In genomic region chr7:157009778-157010587, GRCh38 we compare ENCODE assay signal across 8 cellular contexts. TPM values are rescaled to one million over a fixed set of nuclear protein-coding genes. Genes with fewer than 3 reads are reported as not detected.
DNase-seq lines count a peak whose midpoint lies in the region; ATAC-seq and TF ChIP-seq lines count a peak whose summit lies in the region.

No MANE protein-coding gene starts in this region.

- peak overlapping the region; percentile 54 for H3K4me2 ChIP-seq in skeletal muscle satellite cell (ENCODE audit: low read length)

- H3K36me3 ChIP-seq in esophagus muscularis mucosa (no peaks in the 10 kb centered on the region), skeletal muscle satellite cell (ENCODE audit: insufficient read depth, low read length) (no peaks in the 10 kb centered on the region)

- H3K27me3 ChIP-seq in esophagus muscularis mucosa (peaks cover 0 to 98% (median 68%) of the 10 kb centered on the region in 4 donors), skeletal muscle satellite cell (ENCODE audit: control insufficient read depth, insufficient read depth, low read length) (peaks cover 88% of the 10 kb centered on the region)

- no peak for TF ChIP-seq POLR2A in esophagus muscularis mucosa (IDR thresholded peaks at IDR 0.05; ENCODE audit: low read depth)

- WGBS in esophagus muscularis mucosa: 0% methylated on average over 1 of the region's 130 CpGs

- DNase-seq in LNCaP clone FGC (ENCODE audit: low read depth) (no peak), esophagus muscularis mucosa (ENCODE audit: extremely low spot score) (no peak), pons (ENCODE audit: low spot score) (no peak), OCI-M1 (lab: John Stamatoyannopoulos, UW) (no peak), retina (no peak)

- peaks cover 12 to 48% (median 39%) of the 10 kb centered on the region in 4 donors for H3K4me1 ChIP-seq in esophagus muscularis mucosa
- H3K4me1 ChIP-seq in skeletal muscle satellite cell (ENCODE audit: control insufficient read depth, insufficient read depth, low read length): no peaks in the 10 kb centered on the region

- TF ChIP-seq EP300 in esophagus muscularis mucosa (IDR thresholded peaks at IDR 0.05): no peak

- H3K4me3 ChIP-seq in LNCaP clone FGC (ENCODE audit: low read depth, low read length): peak overlapping the region; percentile 77
- H3K4me3 ChIP-seq in esophagus muscularis mucosa: peak overlapping the region; percentile 54 to 63 (median 56)
- H3K4me3 ChIP-seq in skeletal muscle satellite cell (ENCODE audit: low read length): peak overlapping the region; percentile 39

- H3K27ac ChIP-seq in esophagus muscularis mucosa (replicated peaks in 1 of 4): no peak overlapping the region

- H3K9ac ChIP-seq in skeletal muscle satellite cell (ENCODE audit: low read depth, low read length): no peak overlapping the region

- TF ChIP-seq CTCF in LNCaP clone FGC (IDR thresholded peaks at IDR 0.05; ENCODE audit: control insufficient read depth, extremely low read depth, insufficient read depth): no peak
- no peak for TF ChIP-seq CTCF in esophagus muscularis mucosa (IDR thresholded peaks at IDR 0.05)

- H3K9me3 ChIP-seq in esophagus muscularis mucosa: no peaks in the 10 kb centered on the region
- H3K9me3 ChIP-seq in skeletal muscle satellite cell (replicated peaks; ENCODE audit: low read length): no peaks in the 10 kb centered on the region

- ATAC-seq in GM18508 (IDR thresholded peaks at IDR 0.05; ENCODE audit: insufficient read depth, unreplicated experiment) (peak; percentile 16), GM21723 (IDR thresholded peaks at IDR 0.05; ENCODE audit: unreplicated experiment) (peak; percentile 43)

- intact Hi-C loops in esophagus muscularis mucosa (cut with DNase I): no loop called here

RNA-seq across cellular contexts. Expression of gene MNX1, which starts 0.5 kb away (rescaled TPM):
- total RNA-seq in esophagus muscularis mucosa: not detected
- not detected in 2 replicates for total RNA-seq in skeletal muscle satellite cell (2012; rRNA removed)
